ENCODE assay signal across 1 cellular context in the genomic region with DNA sequence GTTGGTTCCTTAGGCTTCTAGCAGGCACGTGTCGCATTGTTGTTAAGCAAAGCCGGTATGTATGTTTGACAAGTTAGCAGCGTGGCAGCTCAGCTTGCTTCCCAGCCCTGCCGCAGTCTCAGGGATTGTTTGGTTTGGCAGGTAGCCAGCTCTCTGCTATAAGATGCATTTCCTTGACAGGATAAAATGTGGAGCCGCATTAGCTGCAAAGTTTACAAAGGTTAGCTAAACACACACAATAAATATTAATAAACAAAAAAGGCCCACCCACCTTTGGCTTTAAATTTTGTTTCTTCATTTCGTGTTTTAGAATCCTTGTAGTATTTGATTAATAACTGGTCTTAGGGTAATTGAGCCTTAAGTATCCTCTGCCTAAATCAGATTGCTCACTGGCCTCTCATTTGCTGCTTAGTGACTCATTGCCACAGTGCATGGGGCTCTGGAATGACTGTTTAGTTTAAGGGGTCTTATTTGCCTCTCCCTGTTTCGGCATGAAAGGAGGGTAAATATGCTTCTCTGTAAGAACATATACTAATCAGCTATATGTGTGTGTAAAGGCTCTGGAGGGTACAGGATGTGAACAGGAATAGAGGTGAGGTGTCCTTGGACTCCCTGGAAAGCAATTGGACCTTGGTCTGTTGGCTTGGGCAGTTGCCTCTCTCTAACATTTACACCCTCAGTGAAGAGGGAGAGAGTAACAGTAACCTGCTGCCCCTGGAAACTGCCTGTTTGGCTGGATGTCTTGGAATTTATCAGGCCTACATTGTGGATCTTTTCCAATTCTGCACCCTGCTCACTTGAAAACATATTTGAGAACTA.
TF ChIP-seq lines count a peak whose summit lies in the region.

No MANE protein-coding gene starts in this region.

TF ChIP-seq in HepG2, 621 proteins besides CTCF, POLR2A, EP300 and RAD21 (continued from another document and continues in another):
- TF ChIP-seq, protein P1, sequence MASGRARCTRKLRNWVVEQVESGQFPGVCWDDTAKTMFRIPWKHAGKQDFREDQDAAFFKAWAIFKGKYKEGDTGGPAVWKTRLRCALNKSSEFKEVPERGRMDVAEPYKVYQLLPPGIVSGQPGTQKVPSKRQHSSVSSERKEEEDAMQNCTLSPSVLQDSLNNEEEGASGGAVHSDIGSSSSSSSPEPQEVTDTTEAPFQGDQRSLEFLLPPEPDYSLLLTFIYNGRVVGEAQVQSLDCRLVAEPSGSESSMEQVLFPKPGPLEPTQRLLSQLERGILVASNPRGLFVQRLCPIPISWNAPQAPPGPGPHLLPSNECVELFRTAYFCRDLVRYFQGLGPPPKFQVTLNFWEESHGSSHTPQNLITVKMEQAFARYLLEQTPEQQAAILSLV (CRISPR knock-in tag; IDR thresholded peaks at IDR 0.05; ENCODE audit: borderline replicate concordance) = no peak
- TF ChIP-seq JUNB (CRISPR knock-in tag; IDR thresholded peaks at IDR 0.05; ENCODE audit: borderline replicate concordance) (peak; percentile 71; the same call in 1 of the 2 replicates), IRF2 (CRISPR knock-in tag; IDR thresholded peaks at IDR 0.05) (peak; percentile 81), ZNF703 (CRISPR knock-in tag; IDR thresholded peaks at IDR 0.05; ENCODE audit: borderline replicate concordance) (no peak), ZNF292 (CRISPR knock-in tag; IDR thresholded peaks at IDR 0.05; ENCODE audit: borderline replicate concordance, low read depth) (peak; percentile 26; the same call in 1 of the 2 replicates), ZNF607 (CRISPR knock-in tag; IDR thresholded peaks at IDR 0.05; ENCODE audit: borderline replicate concordance) (no peak), CEBPG (CRISPR knock-in tag; IDR thresholded peaks at IDR 0.05) (peak; percentile 50), GFI1 (CRISPR knock-in tag; IDR thresholded peaks at IDR 0.05; ENCODE audit: borderline replicate concordance) (peak; percentile 90), NR2F6 (IDR thresholded peaks at IDR 0.05) (peak; percentile 63), NR2F6 (CRISPR knock-in tag; IDR thresholded peaks at IDR 0.05) (peak; percentile 82), MTF2 (CRISPR knock-in tag; IDR thresholded peaks at IDR 0.05; ENCODE audit: borderline replicate concordance) (no peak), CREB1 (IDR thresholded peaks at IDR 0.05) (no peak; the same call in 1 of the 2 replicates), CREB1 (CRISPR knock-in tag; IDR thresholded peaks at IDR 0.05) (peak; percentile 52; the same call in 1 of the 2 replicates), RORA (CRISPR knock-in tag; IDR thresholded peaks at IDR 0.05) (no peak), ZNF547 (CRISPR knock-in tag; IDR thresholded peaks at IDR 0.05) (no peak), KDM6A (CRISPR knock-in tag; IDR thresholded peaks at IDR 0.05; ENCODE audit: low read depth) (peak; percentile 86), NCOA2 (CRISPR knock-in tag; IDR thresholded peaks at IDR 0.05) (peak; percentile 92), TGIF2 (CRISPR knock-in tag; IDR thresholded peaks at IDR 0.05) (peak; percentile 93), KAT8 (CRISPR knock-in tag; IDR thresholded peaks at IDR 0.05) (no peak), CC2D1A (CRISPR knock-in tag; IDR thresholded peaks at IDR 0.05) (0 out of 2 replicates have a peak, but pooled peaks have one; percentile 63), NFRKB (IDR thresholded peaks at IDR 0.05) (no peak), ZNF235 (CRISPR knock-in tag; IDR thresholded peaks at IDR 0.05; ENCODE audit: borderline replicate concordance) (no peak), ZBTB1 (CRISPR knock-in tag; IDR thresholded peaks at IDR 0.05; ENCODE audit: borderline replicate concordance) (no peak), CBFB (CRISPR knock-in tag; IDR thresholded peaks at IDR 0.05) (no peak)
- TF ChIP-seq, protein P2, sequence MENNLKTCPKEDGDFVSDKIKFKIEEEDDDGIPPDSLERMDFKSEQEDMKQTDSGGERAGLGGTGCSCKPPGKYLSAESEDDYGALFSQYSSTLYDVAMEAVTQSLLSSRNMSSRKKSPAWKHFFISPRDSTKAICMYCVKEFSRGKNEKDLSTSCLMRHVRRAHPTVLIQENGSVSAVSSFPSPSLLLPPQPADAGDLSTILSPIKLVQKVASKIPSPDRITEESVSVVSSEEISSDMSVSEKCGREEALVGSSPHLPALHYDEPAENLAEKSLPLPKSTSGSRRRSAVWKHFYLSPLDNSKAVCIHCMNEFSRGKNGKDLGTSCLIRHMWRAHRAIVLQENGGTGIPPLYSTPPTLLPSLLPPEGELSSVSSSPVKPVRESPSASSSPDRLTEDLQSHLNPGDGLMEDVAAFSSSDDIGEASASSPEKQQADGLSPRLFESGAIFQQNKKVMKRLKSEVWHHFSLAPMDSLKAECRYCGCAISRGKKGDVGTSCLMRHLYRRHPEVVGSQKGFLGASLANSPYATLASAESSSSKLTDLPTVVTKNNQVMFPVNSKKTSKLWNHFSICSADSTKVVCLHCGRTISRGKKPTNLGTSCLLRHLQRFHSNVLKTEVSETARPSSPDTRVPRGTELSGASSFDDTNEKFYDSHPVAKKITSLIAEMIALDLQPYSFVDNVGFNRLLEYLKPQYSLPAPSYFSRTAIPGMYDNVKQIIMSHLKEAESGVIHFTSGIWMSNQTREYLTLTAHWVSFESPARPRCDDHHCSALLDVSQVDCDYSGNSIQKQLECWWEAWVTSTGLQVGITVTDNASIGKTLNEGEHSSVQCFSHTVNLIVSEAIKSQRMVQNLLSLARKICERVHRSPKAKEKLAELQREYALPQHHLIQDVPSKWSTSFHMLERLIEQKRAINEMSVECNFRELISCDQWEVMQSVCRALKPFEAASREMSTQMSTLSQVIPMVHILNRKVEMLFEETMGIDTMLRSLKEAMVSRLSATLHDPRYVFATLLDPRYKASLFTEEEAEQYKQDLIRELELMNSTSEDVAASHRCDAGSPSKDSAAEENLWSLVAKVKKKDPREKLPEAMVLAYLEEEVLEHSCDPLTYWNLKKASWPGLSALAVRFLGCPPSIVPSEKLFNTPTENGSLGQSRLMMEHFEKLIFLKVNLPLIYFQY (CRISPR knock-in tag; IDR thresholded peaks at IDR 0.05; ENCODE audit: borderline replicate concordance) = 0 out of 2 replicates have a peak, but pooled peaks have one; percentile 17
- TF ChIP-seq, protein P3, sequence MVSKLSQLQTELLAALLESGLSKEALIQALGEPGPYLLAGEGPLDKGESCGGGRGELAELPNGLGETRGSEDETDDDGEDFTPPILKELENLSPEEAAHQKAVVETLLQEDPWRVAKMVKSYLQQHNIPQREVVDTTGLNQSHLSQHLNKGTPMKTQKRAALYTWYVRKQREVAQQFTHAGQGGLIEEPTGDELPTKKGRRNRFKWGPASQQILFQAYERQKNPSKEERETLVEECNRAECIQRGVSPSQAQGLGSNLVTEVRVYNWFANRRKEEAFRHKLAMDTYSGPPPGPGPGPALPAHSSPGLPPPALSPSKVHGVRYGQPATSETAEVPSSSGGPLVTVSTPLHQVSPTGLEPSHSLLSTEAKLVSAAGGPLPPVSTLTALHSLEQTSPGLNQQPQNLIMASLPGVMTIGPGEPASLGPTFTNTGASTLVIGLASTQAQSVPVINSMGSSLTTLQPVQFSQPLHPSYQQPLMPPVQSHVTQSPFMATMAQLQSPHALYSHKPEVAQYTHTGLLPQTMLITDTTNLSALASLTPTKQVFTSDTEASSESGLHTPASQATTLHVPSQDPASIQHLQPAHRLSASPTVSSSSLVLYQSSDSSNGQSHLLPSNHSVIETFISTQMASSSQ (IDR thresholded peaks at IDR 0.05; ENCODE audit: low read depth) = peak; percentile 43
- TF ChIP-seq, protein P3 (CRISPR knock-in tag; IDR thresholded peaks at IDR 0.05; ENCODE audit: borderline replicate concordance) = peak; percentile 78; the same call in 1 of the 2 replicates
- TF ChIP-seq, protein P4, sequence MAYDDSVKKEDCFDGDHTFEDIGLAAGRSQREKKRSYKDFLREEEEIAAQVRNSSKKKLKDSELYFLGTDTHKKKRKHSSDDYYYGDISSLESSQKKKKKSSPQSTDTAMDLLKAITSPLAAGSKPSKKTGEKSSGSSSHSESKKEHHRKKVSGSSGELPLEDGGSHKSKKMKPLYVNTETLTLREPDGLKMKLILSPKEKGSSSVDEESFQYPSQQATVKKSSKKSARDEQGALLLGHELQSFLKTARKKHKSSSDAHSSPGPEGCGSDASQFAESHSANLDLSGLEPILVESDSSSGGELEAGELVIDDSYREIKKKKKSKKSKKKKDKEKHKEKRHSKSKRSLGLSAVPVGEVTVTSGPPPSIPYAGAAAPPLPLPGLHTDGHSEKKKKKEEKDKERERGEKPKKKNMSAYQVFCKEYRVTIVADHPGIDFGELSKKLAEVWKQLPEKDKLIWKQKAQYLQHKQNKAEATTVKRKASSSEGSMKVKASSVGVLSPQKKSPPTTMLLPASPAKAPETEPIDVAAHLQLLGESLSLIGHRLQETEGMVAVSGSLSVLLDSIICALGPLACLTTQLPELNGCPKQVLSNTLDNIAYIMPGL (CRISPR knock-in tag; IDR thresholded peaks at IDR 0.05; ENCODE audit: borderline replicate concordance in 1 of 2, low read depth in 1 of 2) = 0 out of 4 replicates have a peak, but pooled peaks of 1 of the 2 experiments have one; percentile 35
- TF ChIP-seq, protein P5, sequence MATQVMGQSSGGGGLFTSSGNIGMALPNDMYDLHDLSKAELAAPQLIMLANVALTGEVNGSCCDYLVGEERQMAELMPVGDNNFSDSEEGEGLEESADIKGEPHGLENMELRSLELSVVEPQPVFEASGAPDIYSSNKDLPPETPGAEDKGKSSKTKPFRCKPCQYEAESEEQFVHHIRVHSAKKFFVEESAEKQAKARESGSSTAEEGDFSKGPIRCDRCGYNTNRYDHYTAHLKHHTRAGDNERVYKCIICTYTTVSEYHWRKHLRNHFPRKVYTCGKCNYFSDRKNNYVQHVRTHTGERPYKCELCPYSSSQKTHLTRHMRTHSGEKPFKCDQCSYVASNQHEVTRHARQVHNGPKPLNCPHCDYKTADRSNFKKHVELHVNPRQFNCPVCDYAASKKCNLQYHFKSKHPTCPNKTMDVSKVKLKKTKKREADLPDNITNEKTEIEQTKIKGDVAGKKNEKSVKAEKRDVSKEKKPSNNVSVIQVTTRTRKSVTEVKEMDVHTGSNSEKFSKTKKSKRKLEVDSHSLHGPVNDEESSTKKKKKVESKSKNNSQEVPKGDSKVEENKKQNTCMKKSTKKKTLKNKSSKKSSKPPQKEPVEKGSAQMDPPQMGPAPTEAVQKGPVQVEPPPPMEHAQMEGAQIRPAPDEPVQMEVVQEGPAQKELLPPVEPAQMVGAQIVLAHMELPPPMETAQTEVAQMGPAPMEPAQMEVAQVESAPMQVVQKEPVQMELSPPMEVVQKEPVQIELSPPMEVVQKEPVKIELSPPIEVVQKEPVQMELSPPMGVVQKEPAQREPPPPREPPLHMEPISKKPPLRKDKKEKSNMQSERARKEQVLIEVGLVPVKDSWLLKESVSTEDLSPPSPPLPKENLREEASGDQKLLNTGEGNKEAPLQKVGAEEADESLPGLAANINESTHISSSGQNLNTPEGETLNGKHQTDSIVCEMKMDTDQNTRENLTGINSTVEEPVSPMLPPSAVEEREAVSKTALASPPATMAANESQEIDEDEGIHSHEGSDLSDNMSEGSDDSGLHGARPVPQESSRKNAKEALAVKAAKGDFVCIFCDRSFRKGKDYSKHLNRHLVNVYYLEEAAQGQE (IDR thresholded peaks at IDR 0.05; ENCODE audit: borderline replicate concordance in 1 of 2, low read depth in 1 of 2, low read length in 2 of 2) = peak in 1 of 2 experiments; percentile 69; a peak in 2 of 4 replicates
- TF ChIP-seq, protein P6, sequence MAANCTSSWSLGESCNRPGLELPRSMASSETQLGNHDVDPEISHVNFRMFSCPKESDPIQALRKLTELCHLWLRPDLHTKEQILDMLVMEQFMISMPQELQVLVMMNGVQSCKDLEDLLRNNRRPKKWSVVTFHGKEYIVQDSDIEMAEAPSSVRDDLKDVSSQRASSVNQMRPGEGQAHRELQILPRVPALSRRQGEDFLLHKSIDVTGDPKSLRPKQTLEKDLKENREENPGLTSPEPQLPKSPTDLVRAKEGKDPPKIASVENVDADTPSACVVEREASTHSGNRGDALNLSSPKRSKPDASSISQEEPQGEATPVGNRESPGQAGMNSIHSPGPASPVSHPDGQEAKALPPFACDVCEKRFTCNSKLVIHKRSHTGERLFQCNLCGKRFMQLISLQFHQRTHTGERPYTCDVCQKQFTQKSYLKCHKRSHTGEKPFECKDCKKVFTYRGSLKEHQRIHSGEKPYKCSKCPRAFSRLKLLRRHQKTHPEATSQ (CRISPR knock-in tag; IDR thresholded peaks at IDR 0.05; ENCODE audit: borderline replicate concordance) = 0 out of 2 replicates have a peak, but pooled peaks have one; percentile 66
- TF ChIP-seq, protein P7, sequence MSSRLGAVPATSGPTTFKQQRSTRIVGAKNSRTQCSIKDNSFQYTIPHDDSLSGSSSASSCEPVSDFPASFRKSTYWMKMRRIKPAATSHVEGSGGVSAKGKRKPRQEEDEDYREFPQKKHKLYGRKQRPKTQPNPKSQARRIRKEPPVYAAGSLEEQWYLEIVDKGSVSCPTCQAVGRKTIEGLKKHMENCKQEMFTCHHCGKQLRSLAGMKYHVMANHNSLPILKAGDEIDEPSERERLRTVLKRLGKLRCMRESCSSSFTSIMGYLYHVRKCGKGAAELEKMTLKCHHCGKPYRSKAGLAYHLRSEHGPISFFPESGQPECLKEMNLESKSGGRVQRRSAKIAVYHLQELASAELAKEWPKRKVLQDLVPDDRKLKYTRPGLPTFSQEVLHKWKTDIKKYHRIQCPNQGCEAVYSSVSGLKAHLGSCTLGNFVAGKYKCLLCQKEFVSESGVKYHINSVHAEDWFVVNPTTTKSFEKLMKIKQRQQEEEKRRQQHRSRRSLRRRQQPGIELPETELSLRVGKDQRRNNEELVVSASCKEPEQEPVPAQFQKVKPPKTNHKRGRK (CRISPR knock-in tag; IDR thresholded peaks at IDR 0.05) = no peak
